Comparison of ENCODE assay signal across 1 cellular context in genomic region chr17:68029512-68030215, GRCh38.
TF ChIP-seq lines count a peak whose summit lies in the region.

No MANE protein-coding gene starts in this region.

TF ChIP-seq in HepG2, 621 proteins besides CTCF, POLR2A, EP300 and RAD21 (continued from another document and continues in another):
- TF ChIP-seq ZNF710 (CRISPR knock-in tag; IDR thresholded peaks at IDR 0.05; ENCODE audit: borderline replicate concordance): peak; percentile 70; the same call in 1 of the 2 replicates
- peak in 1 of 2 experiments; percentile 72; a peak in 2 of 4 replicates for TF ChIP-seq ATF4 (CRISPR knock-in tag; IDR thresholded peaks at IDR 0.05)
- TF ChIP-seq CHCHD3 (CRISPR knock-in tag; IDR thresholded peaks at IDR 0.05): no peak
- TF ChIP-seq KDM4B (CRISPR knock-in tag; IDR thresholded peaks at IDR 0.05): peak; percentile 61; the same call in 1 of the 2 replicates
- no peak for TF ChIP-seq ZNF550 (CRISPR knock-in tag; IDR thresholded peaks at IDR 0.05; ENCODE audit: borderline replicate concordance)
- peak; percentile 75 for TF ChIP-seq KMT2A (CRISPR knock-in tag; IDR thresholded peaks at IDR 0.05)
- TF ChIP-seq TGIF2 (CRISPR knock-in tag; IDR thresholded peaks at IDR 0.05): peak; percentile 74; the same call in 1 of the 2 replicates
- TF ChIP-seq ZSCAN29 (CRISPR knock-in tag; conservative IDR thresholded peaks at IDR 0.05): 0 out of 2 replicates have a peak, but pooled peaks have one; percentile 46
- no peak for TF ChIP-seq PHF5A (CRISPR knock-in tag; IDR thresholded peaks at IDR 0.05; ENCODE audit: low read depth, unreplicated experiment)
- TF ChIP-seq ZNF737 (CRISPR knock-in tag; IDR thresholded peaks at IDR 0.05; ENCODE audit: borderline replicate concordance): no peak
- peak; percentile 86 for TF ChIP-seq TEAD3 (CRISPR knock-in tag; optimal IDR thresholded peaks at IDR 0.05; ENCODE audit: borderline replicate concordance)
- no peak for TF ChIP-seq ZNF576 (CRISPR knock-in tag; IDR thresholded peaks at IDR 0.05)
- TF ChIP-seq LBX2 (CRISPR knock-in tag; IDR thresholded peaks at IDR 0.05; ENCODE audit: borderline replicate concordance): no peak; the same call in 1 of the 2 replicates
- TF ChIP-seq ZNF205 (CRISPR knock-in tag; IDR thresholded peaks at IDR 0.05): peak; percentile 71; the same call in 1 of the 2 replicates
- no peak for TF ChIP-seq ZNF619 (CRISPR knock-in tag; IDR thresholded peaks at IDR 0.05)
- TF ChIP-seq ZNF674 (CRISPR knock-in tag; IDR thresholded peaks at IDR 0.05; ENCODE audit: low read depth): 0 out of 2 replicates have a peak, but pooled peaks have one; percentile 37
- no peak for TF ChIP-seq ZNF850 (CRISPR knock-in tag; conservative IDR thresholded peaks at IDR 0.05)
- peak; percentile 65; the same call in 1 of the 2 replicates for TF ChIP-seq ETV5 (CRISPR knock-in tag; IDR thresholded peaks at IDR 0.05; ENCODE audit: borderline replicate concordance)
- TF ChIP-seq SUZ12 (IDR thresholded peaks at IDR 0.05; ENCODE audit: low read depth, low read length): no peak
- TF ChIP-seq SNAPC4 (CRISPR knock-in tag; IDR thresholded peaks at IDR 0.05): peak; percentile 45; the same call in 1 of the 2 replicates
- TF ChIP-seq SATB2 (CRISPR knock-in tag; IDR thresholded peaks at IDR 0.05): no peak
- no peak for TF ChIP-seq GZF1 (CRISPR knock-in tag; IDR thresholded peaks at IDR 0.05)
- 0 out of 2 replicates have a peak, but pooled peaks have one; percentile 23 for TF ChIP-seq PHF8 (CRISPR knock-in tag; IDR thresholded peaks at IDR 0.05)
- TF ChIP-seq BRCA1 (CRISPR knock-in tag; IDR thresholded peaks at IDR 0.05): no peak
- TF ChIP-seq U2AF1 (optimal IDR thresholded peaks at IDR 0.05; ENCODE audit: low read depth, low read length): no peak
- TF ChIP-seq NAIF1 (CRISPR knock-in tag; IDR thresholded peaks at IDR 0.05; ENCODE audit: borderline replicate concordance): no peak
- no peak for TF ChIP-seq DZIP1 (CRISPR knock-in tag; IDR thresholded peaks at IDR 0.05)
- TF ChIP-seq FOXO4 (CRISPR knock-in tag; conservative IDR thresholded peaks at IDR 0.05): no peak
- peak; percentile 84 for TF ChIP-seq FOXK2 (IDR thresholded peaks at IDR 0.05)
- TF ChIP-seq ZNF678 (CRISPR knock-in tag; IDR thresholded peaks at IDR 0.05): no peak
- no peak for TF ChIP-seq POLR2AphosphoS2 (IDR thresholded peaks at IDR 0.05; ENCODE audit: low read depth, low read length)
- no peak for TF ChIP-seq ZBTB46 (CRISPR knock-in tag; IDR thresholded peaks at IDR 0.05; ENCODE audit: borderline replicate concordance)
- peak; percentile 84 for TF ChIP-seq ZNF781 (CRISPR knock-in tag; IDR thresholded peaks at IDR 0.05; ENCODE audit: borderline replicate concordance, not compliant biosample characterization)
- no peak for TF ChIP-seq ZNF720 (CRISPR knock-in tag; IDR thresholded peaks at IDR 0.05)
- no peak for TF ChIP-seq ZFP62 (CRISPR knock-in tag; IDR thresholded peaks at IDR 0.05)
- TF ChIP-seq ZGPAT (CRISPR knock-in tag; IDR thresholded peaks at IDR 0.05): peak; percentile 63
- peak; percentile 56 for TF ChIP-seq MNT (IDR thresholded peaks at IDR 0.05)
- TF ChIP-seq ZNF34 (CRISPR knock-in tag; IDR thresholded peaks at IDR 0.05; ENCODE audit: borderline replicate concordance): no peak
- no peak for TF ChIP-seq HOXA7 (CRISPR knock-in tag; IDR thresholded peaks at IDR 0.05)
- 0 out of 2 replicates have a peak, but pooled peaks have one; percentile 20 for TF ChIP-seq ZBTB39 (CRISPR knock-in tag; IDR thresholded peaks at IDR 0.05)
- TF ChIP-seq SIN3B (IDR thresholded peaks at IDR 0.05; ENCODE audit: low read length): no peak
- TF ChIP-seq SP4 (CRISPR knock-in tag; IDR thresholded peaks at IDR 0.05): 0 out of 2 replicates have a peak, but pooled peaks have one; percentile 50
